In the genomic region with DNA sequence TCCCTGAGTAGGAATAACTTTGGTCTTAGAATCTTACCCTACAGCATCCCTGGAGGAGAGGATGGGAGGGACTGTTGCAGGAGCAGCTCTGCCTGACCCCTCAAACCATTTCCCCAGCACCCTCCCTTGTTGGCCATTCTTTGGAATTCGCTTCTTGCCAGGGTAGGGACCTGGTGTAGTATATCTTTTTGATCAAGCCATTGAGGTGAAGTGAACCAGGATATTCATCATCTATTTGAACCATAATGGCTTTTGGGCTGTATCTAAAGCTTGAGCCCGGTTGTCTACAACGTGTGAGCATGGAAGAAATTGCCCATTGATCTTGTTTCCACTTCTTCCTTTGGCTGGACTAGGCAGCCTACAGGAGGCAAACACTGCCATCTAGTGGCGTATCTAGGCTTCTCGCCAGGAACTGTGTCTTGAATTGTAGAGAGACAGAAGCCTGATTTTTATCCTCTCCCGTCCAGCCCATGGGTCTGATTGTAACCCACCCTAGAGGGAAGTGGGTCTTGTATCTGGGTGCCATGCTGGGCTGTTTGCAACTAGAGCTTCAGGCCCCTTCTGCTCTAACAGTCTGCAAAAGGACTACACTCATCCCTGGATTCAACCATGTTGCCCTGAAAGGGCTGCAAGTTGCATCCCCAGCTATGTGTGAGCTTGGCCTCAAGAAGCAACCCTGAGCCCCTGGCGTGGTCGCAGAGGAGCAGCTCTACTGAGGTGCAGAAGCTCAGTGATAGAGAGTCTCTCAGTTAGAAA, we compare ENCODE assay signal across 8 cellular contexts.
DNase-seq lines count a peak whose midpoint lies in the region; ATAC-seq lines count a peak whose summit lies in the region.

No MANE protein-coding gene starts in this region.

- 29% methylated on average over 8 of the region's 8 CpGs for WGBS in right cardiac atrium

- intact Hi-C loops in Right ventricle myocardium inferior (cut with DNase I), result loop anchor here (2.0 to 10.0 kb wide), 2 partner anchors 209 to 525 kb away; partner anchors contain the start of gene KALRN
- intact Hi-C loops in cardiac septum (cut with DNase I), result no loop called here
- intact Hi-C loops in right cardiac atrium (cut with DNase I), result loop anchor here in 2 of 4 donors (10.0 kb wide), 1 partner anchor 205 kb away; no protein-coding TSS in a partner anchor

- ATAC-seq in Right ventricle myocardium inferior (peak; percentile 68), right cardiac atrium (peak; percentile 76 to 79), GM21526 (IDR thresholded peaks at IDR 0.05; ENCODE audit: low FRiP score, unreplicated experiment) (no peak)

- H3K4me1 ChIP-seq in right cardiac atrium (ENCODE audit: control insufficient read depth, insufficient read depth, low read length), result peaks cover 10% of the 10 kb centered on the region

- no peak overlapping the region for H3K4me3 ChIP-seq in right cardiac atrium (ENCODE audit: low read length)

- H3K27me3 ChIP-seq in right cardiac atrium (ENCODE audit: control insufficient read depth, insufficient read depth), result no peaks in the 10 kb centered on the region

- DNase-seq in Right ventricle myocardium inferior (ENCODE audit: missing footprints) (no peak), cardiac septum (ENCODE audit: low spot score) (no peak), NCI-H1417 treated with DMSO at 0.1 percent for 48 hours (lab: John Stamatoyannopoulos, UW) (peak; percentile 21), T-helper 1 cell (peak in 4 of 5 donors; percentile 20 to 51 (median 36)), right cardiac atrium (peak; percentile 63 to 76 (median 65)), renal cortical epithelial cell (ENCODE audit: low read depth) (peak; percentile 79)

- no peaks in the 10 kb centered on the region for H3K9me3 ChIP-seq in right cardiac atrium (ENCODE audit: control insufficient read depth, low read length)

- peak overlapping the region; percentile 59 for H3K27ac ChIP-seq in angular gyrus (ENCODE audit: low read depth, low read length)
- peak overlapping the region; percentile 3 for H3K27ac ChIP-seq in right cardiac atrium (ENCODE audit: low read length)

Comparison
In these comparisons a context has a peak if more than half of its experiments do, and no peak if none do; other contexts are left out.
1. DNase-seq: peak in NCI-H1417 treated with DMSO at 0.1 percent for 48 hours (single experiment), T-helper 1 cell (4 of 5), right cardiac atrium (3 of 3) and renal cortical epithelial cell (single experiment); none in Right ventricle myocardium inferior (single experiment) and cardiac septum (single experiment).